Comparison of ENCODE assay signal across 8 cellular contexts in the genomic region with DNA sequence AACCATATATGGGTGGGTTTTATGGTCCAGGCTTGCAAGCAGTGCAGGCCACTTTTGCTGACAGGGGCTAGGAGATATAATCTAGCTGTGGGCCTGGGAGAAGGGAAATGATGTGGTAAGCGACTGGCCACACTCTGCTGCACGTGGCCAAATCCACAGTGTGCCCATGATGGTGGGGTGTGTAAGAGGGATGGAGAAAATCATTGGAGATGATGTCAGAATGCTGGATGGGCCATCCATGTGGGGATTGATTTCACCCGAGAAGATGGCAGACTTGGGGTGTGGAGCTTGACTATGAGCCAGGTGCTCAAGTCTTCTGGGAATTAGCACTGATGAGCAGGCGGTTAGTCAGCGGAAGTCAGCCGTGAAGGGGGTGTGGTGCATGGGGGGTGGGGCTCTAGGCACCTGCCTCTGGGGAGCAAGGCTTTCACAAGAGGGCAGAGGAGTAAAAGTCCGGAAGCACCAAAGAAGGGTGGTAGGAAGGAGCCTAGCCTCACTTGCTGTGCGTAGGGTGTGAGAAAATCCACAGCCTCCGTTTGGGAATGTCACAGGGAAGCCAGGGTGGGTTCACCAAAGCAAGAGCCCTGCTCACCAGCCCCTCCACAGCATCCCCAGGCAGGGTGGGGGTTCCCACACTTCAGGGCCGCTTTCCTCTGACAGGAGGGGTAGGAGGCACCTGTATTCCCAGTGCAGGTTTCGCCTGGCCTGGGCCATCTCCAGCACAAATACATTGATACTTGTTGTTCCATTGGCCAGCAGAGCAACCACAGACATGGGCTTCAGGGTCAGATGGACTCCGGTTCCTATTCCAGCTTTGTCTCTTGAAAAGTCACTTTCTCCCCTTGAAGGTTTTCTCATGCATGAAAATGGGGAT. TPM values are rescaled to one million over a fixed set of nuclear protein-coding genes. Genes with fewer than 3 reads are reported as not detected.
DNase-seq lines count a peak whose midpoint lies in the region; ATAC-seq and TF ChIP-seq lines count a peak whose summit lies in the region.

No MANE protein-coding gene starts in this region.

- TF ChIP-seq CTCF in BE2C (IDR thresholded peaks at IDR 0.05; ENCODE audit: low read depth, low read length) (no peak), transverse colon (IDR thresholded peaks at IDR 0.05) (no peak)

- H3K4me1 Mint-ChIP-seq in T-helper 17 cell: peaks cover 16% of the 10 kb centered on the region

- H3K4me1 ChIP-seq in BE2C (peaks cover 26% of the 10 kb centered on the region), transverse colon (no peaks in the 10 kb centered on the region)

- in situ Hi-C loops in transverse colon (cut with MboI; ENCODE audit: low pct_ligation_motif_present in 1 of 4, low pct_unique_long_range_greater_than_20kb in 1 of 4, low sequenced_read_pairs in 3 of 4): no loop called here

- H3K9me3 ChIP-seq in BE2C: no peaks in the 10 kb centered on the region
- no peaks in the 10 kb centered on the region for H3K9me3 ChIP-seq in T-helper 17 cell (ENCODE audit: control insufficient read depth, low read length, poor library complexity, severe bottlenecking)
- no peaks in the 10 kb centered on the region for H3K9me3 ChIP-seq in transverse colon

- H3K27ac Mint-ChIP-seq in T-helper 17 cell: no peak overlapping the region

- intact Hi-C loops in transverse colon (cut with DNase I; ENCODE audit: low total_unique reads): no loop called here

- no peak for TF ChIP-seq EP300 in transverse colon (IDR thresholded peaks at IDR 0.05; ENCODE audit: low read depth)

- H3K36me3 ChIP-seq in BE2C (no peaks in the 10 kb centered on the region), transverse colon (no peaks in the 10 kb centered on the region)

- peaks cover 2% of the 10 kb centered on the region for H3K36me3 Mint-ChIP-seq in T-helper 17 cell (ENCODE audit: low read depth)

- no peaks in the 10 kb centered on the region for H3K27me3 ChIP-seq in BE2C
- no peaks in the 10 kb centered on the region for H3K27me3 ChIP-seq in transverse colon

- H3K27me3 Mint-ChIP-seq in T-helper 17 cell: no peaks in the 10 kb centered on the region

- DNase-seq in BE2C (peak; percentile 62), T-helper 17 cell (no peak), transverse colon (peak; percentile 26), NCI-H1105 (lab: John Stamatoyannopoulos, UW) (no peak), NCI-H1694 treated with DMSO at 0.1 percent for 48 hours (lab: John Stamatoyannopoulos, UW) (no peak), hepatic stellate cell (ENCODE audit: low spot score) (no peak)

- H3K27ac ChIP-seq in transverse colon: no peak overlapping the region

- H3K4me3 Mint-ChIP-seq in T-helper 17 cell: peak overlapping the region; percentile 78

- 81 to 86% methylated on average over 7 to 12 of the region's 12 CpGs for WGBS in transverse colon (ENCODE audit: low coverage in 1 of 2), 2 donors

- ATAC-seq in GM19395 (IDR thresholded peaks at IDR 0.05; ENCODE audit: unreplicated experiment) (peak; percentile 72), HG03378 (IDR thresholded peaks at IDR 0.05; ENCODE audit: unreplicated experiment) (peak; percentile 64), T-helper 17 cell (peak; percentile 56)

- no peak for TF ChIP-seq POLR2A in transverse colon (IDR thresholded peaks at IDR 0.05)

- H3K4me3 ChIP-seq in BE2C (ENCODE audit: low read depth, low read length): no peak overlapping the region
- H3K4me3 ChIP-seq in transverse colon: no peak overlapping the region

RNA-seq across cellular contexts. Expression of a gene that starts 44.5 kb away (rescaled TPM):
- 6.8 TPM for polyA plus RNA-seq in BE2C (2012; ENCODE audit: insufficient read depth, insufficient read length, low read depth)
- total RNA-seq in T-helper 17 cell (under 1 TPM in 1 of 2 donors, not detected in 1; 0.10 TPM), transverse colon (10 to 100 TPM; 11.0 to 30.8 (median 13.1) TPM)

Comparison
In these comparisons a context has a peak if more than half of its experiments do, and no peak if none do; other contexts are left out.
1. DNase-seq: peak in BE2C (single experiment) and transverse colon (single experiment); none in T-helper 17 cell (0 of 3), NCI-H1105 (single experiment), NCI-H1694 treated with DMSO at 0.1 percent for 48 hours (single experiment) and hepatic stellate cell (single experiment).
2. RNA of a gene that starts 44.5 kb away (total RNA-seq): 11.0 to 30.8 TPM in transverse colon; 0.10 TPM in T-helper 17 cell; every median in the first group is over 10 times any median in the second.
3. Peak in every context shown above with its lines, with median percentiles within 50 percentile points of each other: ATAC-seq.